Comparison of ENCODE assay signal across 15 cellular contexts in the genomic region with DNA sequence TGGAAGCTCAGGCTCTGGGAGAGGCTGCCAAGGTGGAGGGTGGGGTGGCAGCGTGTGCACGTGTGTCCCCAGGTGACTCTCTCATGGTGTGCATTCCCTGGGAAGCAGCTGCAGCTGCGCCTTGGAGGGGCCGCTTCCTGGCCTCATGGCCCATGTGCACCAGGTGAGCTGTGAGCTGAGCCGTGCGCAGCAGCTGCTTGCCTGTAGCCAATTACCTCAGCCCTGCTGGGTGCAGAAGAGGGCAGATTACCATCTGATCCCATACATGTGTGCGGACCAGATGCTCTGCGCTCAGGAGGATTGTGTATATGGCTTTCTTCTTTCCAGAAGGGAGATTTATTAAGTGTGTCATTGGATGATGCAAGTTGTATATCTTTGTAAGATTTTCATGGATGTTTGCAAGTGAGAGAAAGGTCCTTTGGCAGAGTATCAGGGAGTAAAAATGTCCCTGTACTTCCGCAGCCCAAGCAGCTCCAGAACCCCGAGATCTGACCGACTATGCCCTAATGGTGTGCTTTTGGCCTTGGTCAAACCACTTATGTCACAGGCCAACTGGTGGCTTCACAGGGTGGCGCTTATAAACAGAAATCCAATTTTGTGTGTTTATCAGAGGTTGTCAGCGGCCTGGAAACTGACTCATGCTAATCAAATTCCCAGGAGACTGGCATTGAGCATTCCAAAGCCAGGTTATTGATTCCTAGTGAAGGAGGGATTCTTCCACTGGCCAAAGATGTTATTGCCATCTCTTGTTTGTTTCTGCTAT.
DNase-seq lines count a peak whose midpoint lies in the region; ATAC-seq and TF ChIP-seq lines count a peak whose summit lies in the region.
"Had no signal": no experiment of that assay in that cellular context is flagged by ENCODE, and none has a peak within 500 bp of the region (broad histone marks: within the 10 kb centered on the region; RNA-seq: fewer than 3 reads in every experiment).

No MANE protein-coding gene starts in this region.

- H3K9me3 ChIP-seq in lower lobe of right lung, result no peaks in the 10 kb centered on the region
- H3K9me3 ChIP-seq: gastroesophageal sphincter, psoas muscle, thyroid gland had no signal

- H3K27me3 ChIP-seq in lower lobe of right lung (ENCODE audit: low read depth), result no peaks in the 10 kb centered on the region
- H3K27me3 ChIP-seq: gastroesophageal sphincter, thyroid gland had no signal

- ATAC-seq in lower lobe of right lung, result peak; percentile 53 to 54
- no peak for ATAC-seq in activated naive CD4-positive, alpha-beta T cell treated with anti-CD3 and anti-CD28 coated beads, Interleukin-2, amount 50 U/mL, for 72 hours
- ATAC-seq: gastroesophageal sphincter, GM12878, psoas muscle had no signal

- H3K36me3 Mint-ChIP-seq in activated naive CD4-positive, alpha-beta T cell treated with anti-CD3 and anti-CD28 coated beads, Interleukin-2, amount 50 U/mL, for 72 hours, result no peaks in the 10 kb centered on the region

- H3K36me3 ChIP-seq in lower lobe of right lung, result no peaks in the 10 kb centered on the region
- H3K36me3 ChIP-seq: gastroesophageal sphincter, thyroid gland had no signal

- POLR2A ChIA-PET in RWPE1 (lab: Yijun Ruan, JAX; ENCODE audit: low non-redundant PET), result no interaction called here

- H3K4me3 ChIP-seq in lower lobe of right lung, result no peak overlapping the region
- H3K4me3 ChIP-seq: gastroesophageal sphincter, GM12878, psoas muscle, thyroid gland had no signal

- TF ChIP-seq CTCF in lower lobe of right lung (IDR thresholded peaks at IDR 0.05) (no peak), RWPE1 (conservative IDR thresholded peaks at IDR 0.05; ENCODE audit: low read depth) (no peak)

- H3K4me1 ChIP-seq in lower lobe of right lung, result peaks cover 6% of the 10 kb centered on the region
- H3K4me1 ChIP-seq: gastroesophageal sphincter, psoas muscle, thyroid gland had no signal

- peaks cover 0 to 5% of the 10 kb centered on the region in 2 donors for H3K9me3 Mint-ChIP-seq in activated naive CD4-positive, alpha-beta T cell treated with anti-CD3 and anti-CD28 coated beads, Interleukin-2, amount 50 U/mL, for 72 hours

- CTCF ChIA-PET in RWPE1 (lab: Yijun Ruan, JAX), result interaction anchor here (0.6 kb wide), 1 partner anchor 115 kb away, joined by 3 read pairs; no protein-coding TSS in a partner anchor

- H3K27ac ChIP-seq in lower lobe of right lung (no peak overlapping the region), RWPE1 (no peak overlapping the region)
- H3K27ac ChIP-seq: gastroesophageal sphincter, psoas muscle, thyroid gland had no signal

- DNase-seq in COR-L47 (lab: John Stamatoyannopoulos, UW) (peak; percentile 4), NCI-H1105 (lab: John Stamatoyannopoulos, UW) (peak; percentile 29), SK-N-DZ (ENCODE audit: low spot score) (peak; percentile 95), lower lobe of right lung (no peak), mesenteric fat pad (ENCODE audit: low spot score) (no peak), CD1c-positive myeloid dendritic cell (ENCODE audit: extremely low spot score) (no peak), RWPE1 (ENCODE audit: low spot score) (no peak)
- DNase-seq in activated naive CD4-positive, alpha-beta T cell treated with anti-CD3 and anti-CD28 coated beads, Interleukin-2, amount 50 U/mL, for 72 hours (ENCODE audit: low spot score in 2 of 2), result no peak
- DNase-seq: activated naive CD4-positive, alpha-beta T cell treated with Interleukin-2 at 50 U/mL for 16 hours; AML-193; NCI-H510A treated with DMSO at 0.1 percent for 48 hours; psoas muscle; thyroid gland had no signal

- intact Hi-C loops in lower lobe of right lung (cut with DNase I), result no loop called here

- H3K27ac Mint-ChIP-seq in activated naive CD4-positive, alpha-beta T cell treated with anti-CD3 and anti-CD28 coated beads, Interleukin-2, amount 50 U/mL, for 72 hours, result no peak overlapping the region

Comparison
In these comparisons a context has a peak if more than half of its experiments do, and no peak if none do; other contexts are left out.
1. DNase-seq: peak in COR-L47 (single experiment), NCI-H1105 (single experiment) and SK-N-DZ (single experiment); none in lower lobe of right lung (single experiment), mesenteric fat pad (single experiment), activated naive CD4-positive, alpha-beta T cell treated with anti-CD3 and anti-CD28 coated beads, Interleukin-2, amount 50 U/mL, for 72 hours (0 of 2), CD1c-positive myeloid dendritic cell (single experiment) and RWPE1 (single experiment).
2. ATAC-seq: peak in lower lobe of right lung (2 of 2); none in activated naive CD4-positive, alpha-beta T cell treated with anti-CD3 and anti-CD28 coated beads, Interleukin-2, amount 50 U/mL, for 72 hours (0 of 2).